Comparison of ENCODE assay signal across 21 cellular contexts in genomic region chr12:118070650-118071049, GRCh38. TPM values are rescaled to one million over a fixed set of nuclear protein-coding genes. Genes with fewer than 3 reads are reported as not detected.
A peak's percentile ranks its signal among the peaks of the same experiment; 100 is the strongest.
DNase-seq lines count a peak whose midpoint lies in the region; ATAC-seq and TF ChIP-seq lines count a peak whose summit lies in the region.
"Had no signal": no experiment of that assay in that cellular context is flagged by ENCODE, and none has a peak within 500 bp of the region (broad histone marks: within the 10 kb centered on the region; RNA-seq: fewer than 3 reads in every experiment).

No MANE protein-coding gene starts in this region.

- no peak overlapping the region for H3K27ac ChIP-seq in GM23338 (ENCODE audit: low read depth)
- H3K27ac ChIP-seq: A549; BLaER1 treated with 17β-estradiol and CSF1 and Interleukin-3, amounts not matched to agents 10 nM and 100 nM; GM23248 had no signal

- H3K9me3 ChIP-seq in T-helper 17 cell (ENCODE audit: control insufficient read depth, low read length, poor library complexity, severe bottlenecking): no peaks in the 10 kb centered on the region
- H3K9me3 ChIP-seq: A549; BE2C; BLaER1 treated with 17β-estradiol and CSF1 and Interleukin-3, amounts not matched to agents 10 nM and 100 nM had no signal

- no peak for TF ChIP-seq POLR2A in erythroblast (IDR thresholded peaks at IDR 0.05; ENCODE audit: low read length)

- H3K36me3 Mint-ChIP-seq in GM23338 (ENCODE audit: low read depth) (peaks cover 72% of the 10 kb centered on the region), T-helper 17 cell (ENCODE audit: low read depth) (peaks cover 5% of the 10 kb centered on the region)
- H3K36me3 Mint-ChIP-seq: CD8-positive, alpha-beta memory T cell had no signal

- H3K4me3 Mint-ChIP-seq in GM23338 (no peak overlapping the region), T-helper 17 cell (no peak overlapping the region)
- H3K4me3 Mint-ChIP-seq: CD14-positive monocyte; CD4-positive, alpha-beta T cell; CD8-positive, alpha-beta memory T cell; H9 had no signal

- no peaks in the 10 kb centered on the region for H3K79me2 ChIP-seq in GM23338 (replicated peaks; ENCODE audit: insufficient read depth)

- H3K4me1 ChIP-seq in GM23338 (ENCODE audit: insufficient read depth): no peaks in the 10 kb centered on the region
- H3K4me1 ChIP-seq: A549, BE2C had no signal

- peak overlapping the region; percentile 51; the same call in 1 of the 2 replicates for H3K27ac Mint-ChIP-seq in GM23338
- H3K27ac Mint-ChIP-seq in T-helper 17 cell: no peak overlapping the region
- H3K27ac Mint-ChIP-seq: CD4-positive, alpha-beta T cell had no signal

- DNase-seq in GM23338 (ENCODE audit: low spot score): no peak
- DNase-seq in amniotic epithelial cell (ENCODE audit: low read depth): peak; percentile 65
- peak; percentile 43 to 83 for DNase-seq in erythroblast (lab: John Stamatoyannopoulos, UW)
- no peak for DNase-seq in T-helper 17 cell
- DNase-seq in activated CD8-positive, alpha-beta memory T cell treated with anti-CD3 and anti-CD28 coated beads, Interleukin-2, amount 50 U/mL, for 48 hours: no peak
- DNase-seq: 8988T; ACHN; AML-193; BE2C; Calu3; CD4-positive, alpha-beta T cell; CD8-positive, alpha-beta memory T cell; DMS153; DND-41; GM23248; H9 had no signal

- no peaks in the 10 kb centered on the region for H3K9me2 ChIP-seq in GM23338 (ENCODE audit: insufficient read depth)

- ATAC-seq in GM23338 (no peak), GM18909 (IDR thresholded peaks at IDR 0.05; ENCODE audit: poor library complexity, unreplicated experiment) (no peak), T-helper 17 cell (no peak)
- ATAC-seq: A549, HCT116 had no signal

- H3K4me3 ChIP-seq in GM23338: no peak overlapping the region
- H3K4me3 ChIP-seq: A549; BLaER1 treated with 17β-estradiol and CSF1 and Interleukin-3, amounts not matched to agents 10 nM and 100 nM; GM23248 had no signal

- no peak overlapping the region for H2AFZ ChIP-seq in GM23338
- H2AFZ ChIP-seq: GM23248 had no signal

- H3K4me1 Mint-ChIP-seq in GM23338: peaks cover 10% of the 10 kb centered on the region; the same call in 2 of the 3 replicates
- H3K4me1 Mint-ChIP-seq in T-helper 17 cell: peaks cover 4% of the 10 kb centered on the region

- H3K4me2 ChIP-seq in GM23338: no peak overlapping the region
- H3K4me2 ChIP-seq: A549; BLaER1 treated with 17β-estradiol and CSF1 and Interleukin-3, amounts not matched to agents 10 nM and 100 nM had no signal

- H3K27me3 Mint-ChIP-seq in GM23338 (ENCODE audit: insufficient read depth, low read depth, poor library complexity) (peaks cover 8% of the 10 kb centered on the region), T-helper 17 cell (peaks cover 9% of the 10 kb centered on the region)
- H3K27me3 Mint-ChIP-seq: CD4-positive, alpha-beta T cell had no signal

- no peaks in the 10 kb centered on the region; the same call in 1 of the 2 replicates for H4K20me1 ChIP-seq in GM23338 (replicated peaks; ENCODE audit: insufficient read depth)
- H4K20me1 ChIP-seq: BLaER1 treated with 17β-estradiol and CSF1 and Interleukin-3, amounts not matched to agents 10 nM and 100 nM had no signal

- no peaks in the 10 kb centered on the region for H3K9me3 Mint-ChIP-seq in GM23338
- H3K9me3 Mint-ChIP-seq: CD4-positive, alpha-beta T cell; CD8-positive, alpha-beta memory T cell; H9 had no signal

- no peaks in the 10 kb centered on the region for H3K27me3 ChIP-seq in GM23338 (ENCODE audit: insufficient read depth)
- H3K27me3 ChIP-seq: BE2C; BLaER1 treated with 17β-estradiol and CSF1 and Interleukin-3, amounts not matched to agents 10 nM and 100 nM had no signal

- peaks cover 29% of the 10 kb centered on the region for H3K36me3 ChIP-seq in GM23338 (ENCODE audit: insufficient read depth)
- H3K36me3 ChIP-seq: BE2C had no signal

- H3F3A ChIP-seq in GM23338 (replicated peaks; ENCODE audit: low read depth): peaks cover 23% of the 10 kb centered on the region

- TF ChIP-seq CTCF in GM23338 (conservative IDR thresholded peaks at IDR 0.05; ENCODE audit: low read depth in 2 of 2): no peak

TF ChIP-seq in GM23338, 12 proteins besides CTCF, POLR2A, EP300 and RAD21:
- no peak for TF ChIP-seq EZH2phosphoT487 (IDR thresholded peaks at IDR 0.05; ENCODE audit: unreplicated experiment)
- no peak for TF ChIP-seq STAT1 (IDR thresholded peaks at IDR 0.05; ENCODE audit: unreplicated experiment)

RNA-seq across cellular contexts. Expression of gene WSB2, which starts 9.7 kb away (rescaled TPM):
- 53.2 and 60.8 TPM in 2 replicates for total RNA-seq in GM23338 (2014; rRNA removed; shearing (Covaris generic))
- polyA plus RNA-seq in GM23338 (2016; fragmentation: Nextera tagmentation; extraction: Ambion mirVana): 36.6 and 38.8 TPM in 2 replicates
- 10 to 100 TPM; 26.9 to 36.2 TPM for total RNA-seq in T-helper 17 cell

RNA-seq across cellular contexts. Expression of gene VSIG10, which starts 33.2 kb away (rescaled TPM):
- 87.5 and 98.5 TPM in 2 replicates for total RNA-seq in GM23338 (2014; rRNA removed; shearing (Covaris generic))
- polyA plus RNA-seq in GM23338 (2016; fragmentation: Nextera tagmentation; extraction: Ambion mirVana): 48.1 and 52.1 TPM in 2 replicates
- 1 to 10 TPM; 1.3 to 3.9 TPM for total RNA-seq in T-helper 17 cell

RNA-seq across cellular contexts. Expression of gene RFC5, which starts 54.1 kb away (rescaled TPM):
- total RNA-seq in GM23338 (2014; rRNA removed; shearing (Covaris generic)): 53.2 and 56.4 TPM in 2 replicates
- polyA plus RNA-seq in GM23338 (2016; fragmentation: Nextera tagmentation; extraction: Ambion mirVana): 35.0 and 35.1 TPM in 2 replicates
- 10 to 100 TPM; 10.6 to 15.8 TPM for total RNA-seq in T-helper 17 cell

Comparison
In these comparisons a context has a peak if more than half of its experiments do, and no peak if none do; other contexts are left out.
1. DNase-seq: peak in amniotic epithelial cell (single experiment) and erythroblast (2 of 2); none in GM23338 (single experiment), T-helper 17 cell (0 of 3) and activated CD8-positive, alpha-beta memory T cell treated with anti-CD3 and anti-CD28 coated beads, Interleukin-2, amount 50 U/mL, for 48 hours (single experiment).
2. RNA of gene VSIG10, which starts 33.2 kb away (total RNA-seq): 87.5 to 98.5 TPM in GM23338; 1.3 to 3.9 TPM in T-helper 17 cell; every median in the first group is over 10 times any median in the second.